Comparison of ENCODE assay signal across 1 cellular context in genomic region chr10:103452714-103453230, GRCh38.
A peak's percentile ranks its signal among the peaks of the same experiment; 100 is the strongest.
TF ChIP-seq lines count a peak whose summit lies in the region.

No MANE protein-coding gene starts in this region.

TF ChIP-seq in GM12878, 131 proteins besides CTCF, POLR2A, EP300 and RAD21:
- TF ChIP-seq NBN (IDR thresholded peaks at IDR 0.05) (0 out of 2 replicates have a peak, but pooled peaks have one; percentile 8), NR2F1 (conservative IDR thresholded peaks at IDR 0.05) (0 out of 2 replicates have a peak, but pooled peaks have one; percentile 12), MLLT1 (IDR thresholded peaks at IDR 0.05) (peak; percentile 52; the same call in 1 of the 2 replicates), YBX1 (IDR thresholded peaks at IDR 0.05) (no peak)
TF ChIP-seq in GM12878: peak in this region for 3.
